Comparison of ENCODE assay signal across 8 cellular contexts in the genomic region with DNA sequence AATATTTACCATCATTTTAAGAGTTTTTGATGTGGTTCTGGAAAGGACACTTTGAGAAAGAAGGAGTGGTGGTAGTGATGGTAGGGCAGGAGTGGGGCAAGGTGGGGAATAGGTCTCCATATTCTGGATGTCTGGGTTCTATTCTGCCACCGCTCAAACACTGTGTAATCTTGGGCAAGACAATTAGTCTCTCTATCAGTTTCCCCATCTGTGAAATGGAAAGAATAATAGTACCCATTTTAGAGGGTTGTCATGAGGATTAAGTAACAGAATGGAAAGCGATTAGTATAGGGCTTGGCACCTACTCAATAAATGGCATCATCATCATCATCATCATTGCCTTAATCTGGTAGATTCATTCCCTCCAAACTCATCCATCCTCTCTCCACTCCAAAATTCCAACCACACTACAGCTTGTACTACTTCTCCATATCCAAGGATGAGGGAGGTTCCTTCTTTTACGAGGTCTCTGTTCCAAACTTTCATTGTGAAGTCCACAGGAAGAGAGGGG. TPM values are rescaled to one million over a fixed set of nuclear protein-coding genes. Genes with fewer than 3 reads are reported as not detected.
DNase-seq lines count a peak whose midpoint lies in the region; ATAC-seq lines count a peak whose summit lies in the region.

No MANE protein-coding gene starts in this region.

- no peak for DNase-seq in activated naive CD4-positive, alpha-beta T cell treated with anti-CD3 and anti-CD28 coated beads, Interleukin-2, amount 10 ng/mL, durations not matched to agents 7 days and 5 days
- no peak for DNase-seq in activated naive CD4-positive, alpha-beta T cell (lab: John Stamatoyannopoulos, UW)
- DNase-seq in activated T-helper 1 cell treated with anti-CD3 and anti-CD28 coated beads, Interleukin-12 subunit alpha, Interleukin-12 subunit beta, Interleukin-2, Interleukin-4 antibody, amounts not matched to agents 30 ng/mL and 10 ng/mL and 1 ng/mL, durations not matched to agents 14 hours and 24 hours and 36 hours (ENCODE audit: low spot score) = no peak
- DNase-seq in mesenteric fat pad (ENCODE audit: low spot score) (peak; percentile 9), substantia nigra (lab: John Stamatoyannopoulos, UW) (no peak)

- H3K36me3 Mint-ChIP-seq in activated naive CD4-positive, alpha-beta T cell treated with anti-CD3 and anti-CD28 coated beads, Interleukin-2, amount 10 ng/mL, durations not matched to agents 7 days and 5 days = peaks cover 2% of the 10 kb centered on the region
- H3K36me3 Mint-ChIP-seq in activated T-helper 1 cell treated with anti-CD3 and anti-CD28 coated beads, Interleukin-12 subunit alpha, Interleukin-12 subunit beta, Interleukin-2, Interleukin-4 antibody, amounts not matched to agents 30 ng/mL and 10 ng/mL and 1 ng/mL, durations not matched to agents 14 hours and 24 hours and 36 hours (ENCODE audit: low read depth) = peaks cover 5% of the 10 kb centered on the region

- peak overlapping the region; percentile 76 for H3K27ac ChIP-seq in substantia nigra (ENCODE audit: low read depth, low read length, poor library complexity, severe bottlenecking)

- no peaks in the 10 kb centered on the region for H3K9me3 Mint-ChIP-seq in activated naive CD4-positive, alpha-beta T cell treated with anti-CD3 and anti-CD28 coated beads, Interleukin-2, amount 10 ng/mL, durations not matched to agents 7 days and 5 days
- H3K9me3 Mint-ChIP-seq in activated T-helper 1 cell treated with anti-CD3 and anti-CD28 coated beads, Interleukin-12 subunit alpha, Interleukin-12 subunit beta, Interleukin-2, Interleukin-4 antibody, amounts not matched to agents 30 ng/mL and 10 ng/mL and 1 ng/mL, durations not matched to agents 14 hours and 24 hours and 36 hours = no peaks in the 10 kb centered on the region

- H3K4me1 Mint-ChIP-seq in activated naive CD4-positive, alpha-beta T cell treated with anti-CD3 and anti-CD28 coated beads, Interleukin-2, amount 10 ng/mL, durations not matched to agents 7 days and 5 days = peaks cover 62% of the 10 kb centered on the region
- peaks cover 72% of the 10 kb centered on the region for H3K4me1 Mint-ChIP-seq in activated T-helper 1 cell treated with anti-CD3 and anti-CD28 coated beads, Interleukin-12 subunit alpha, Interleukin-12 subunit beta, Interleukin-2, Interleukin-4 antibody, amounts not matched to agents 30 ng/mL and 10 ng/mL and 1 ng/mL, durations not matched to agents 14 hours and 24 hours and 36 hours (ENCODE audit: low read depth)

- intact Hi-C loops in activated T-helper 1 cell treated with anti-CD3 and anti-CD28 coated beads, Interleukin-12 subunit alpha, Interleukin-12 subunit beta, Interleukin-2, Interleukin-4 antibody, amounts not matched to agents 30 ng/mL and 10 ng/mL and 1 ng/mL, durations not matched to agents 14 hours and 24 hours and 36 hours (cut with micrococcal nuclease) = loop anchor here (1.0 to 5.0 kb wide), 3 partner anchors 87 to 404 kb away; partner anchors contain the start of gene MMP24OS

- CTCF ChIA-PET in activated naive CD4-positive, alpha-beta T cell treated with anti-CD3 and anti-CD28 coated beads, Interleukin-2, amount 10 ng/mL, durations not matched to agents 7 days and 5 days (lab: Charles Lee) = interaction anchor here (1.0 to 4.9 kb wide), 34 partner anchors 9 to 561 kb away, joined by 3 to 134 read pairs (median 5); partner anchors contain the start of genes GSS and MYH7B

- H3K27ac Mint-ChIP-seq in activated naive CD4-positive, alpha-beta T cell treated with anti-CD3 and anti-CD28 coated beads, Interleukin-2, amount 10 ng/mL, durations not matched to agents 7 days and 5 days = no peak overlapping the region
- H3K27ac Mint-ChIP-seq in activated T-helper 1 cell treated with anti-CD3 and anti-CD28 coated beads, Interleukin-12 subunit alpha, Interleukin-12 subunit beta, Interleukin-2, Interleukin-4 antibody, amounts not matched to agents 30 ng/mL and 10 ng/mL and 1 ng/mL, durations not matched to agents 14 hours and 24 hours and 36 hours = peak overlapping the region; percentile 80

- H3K27me3 Mint-ChIP-seq in activated naive CD4-positive, alpha-beta T cell treated with anti-CD3 and anti-CD28 coated beads, Interleukin-2, amount 10 ng/mL, durations not matched to agents 7 days and 5 days = peaks cover 13% of the 10 kb centered on the region
- peaks cover 6% of the 10 kb centered on the region for H3K27me3 Mint-ChIP-seq in activated T-helper 1 cell treated with anti-CD3 and anti-CD28 coated beads, Interleukin-12 subunit alpha, Interleukin-12 subunit beta, Interleukin-2, Interleukin-4 antibody, amounts not matched to agents 30 ng/mL and 10 ng/mL and 1 ng/mL, durations not matched to agents 14 hours and 24 hours and 36 hours (ENCODE audit: insufficient read depth)

- ATAC-seq in GM21515 (IDR thresholded peaks at IDR 0.05; ENCODE audit: unreplicated experiment) (no peak), HG02763 (IDR thresholded peaks at IDR 0.05; ENCODE audit: unreplicated experiment) (no peak), GM21526 (IDR thresholded peaks at IDR 0.05; ENCODE audit: low FRiP score, unreplicated experiment) (no peak)

- peak overlapping the region; percentile 70 for H3K4me3 Mint-ChIP-seq in activated naive CD4-positive, alpha-beta T cell treated with anti-CD3 and anti-CD28 coated beads, Interleukin-2, amount 10 ng/mL, durations not matched to agents 7 days and 5 days
- peak overlapping the region; percentile 83 for H3K4me3 Mint-ChIP-seq in activated T-helper 1 cell treated with anti-CD3 and anti-CD28 coated beads, Interleukin-12 subunit alpha, Interleukin-12 subunit beta, Interleukin-2, Interleukin-4 antibody, amounts not matched to agents 30 ng/mL and 10 ng/mL and 1 ng/mL, durations not matched to agents 14 hours and 24 hours and 36 hours

RNA-seq across cellular contexts. Expression of gene GGT7, which starts 1.0 kb away (rescaled TPM):
- total RNA-seq in activated T-helper 1 cell treated with anti-CD3 and anti-CD28 coated beads, Interleukin-12 subunit alpha, Interleukin-12 subunit beta, Interleukin-2, Interleukin-4 antibody, amounts not matched to agents 30 ng/mL and 10 ng/mL and 1 ng/mL, durations not matched to agents 14 hours and 24 hours and 36 hours = 12.5 and 13.7 TPM in 2 replicates
- 15.6 TPM for total RNA-seq in mesenteric fat pad

RNA-seq across cellular contexts. Expression of gene ACSS2, which starts 2.8 kb away (rescaled TPM):
- total RNA-seq in activated T-helper 1 cell treated with anti-CD3 and anti-CD28 coated beads, Interleukin-12 subunit alpha, Interleukin-12 subunit beta, Interleukin-2, Interleukin-4 antibody, amounts not matched to agents 30 ng/mL and 10 ng/mL and 1 ng/mL, durations not matched to agents 14 hours and 24 hours and 36 hours = 38.0 and 45.3 TPM in 2 replicates
- total RNA-seq in mesenteric fat pad = 127 TPM

RNA-seq across cellular contexts. Expression of gene NCOA6, which starts 48.2 kb away (rescaled TPM):
- total RNA-seq in activated T-helper 1 cell treated with anti-CD3 and anti-CD28 coated beads, Interleukin-12 subunit alpha, Interleukin-12 subunit beta, Interleukin-2, Interleukin-4 antibody, amounts not matched to agents 30 ng/mL and 10 ng/mL and 1 ng/mL, durations not matched to agents 14 hours and 24 hours and 36 hours = 25.5 and 29.1 TPM in 2 replicates
- total RNA-seq in mesenteric fat pad = 24.4 TPM
